ENCODE assay signal across 1 cellular context in genomic region chr16:87487361-87487924, GRCh38.
TF ChIP-seq lines count a peak whose summit lies in the region.

No MANE protein-coding gene starts in this region.

TF ChIP-seq in H1, 55 proteins besides CTCF, POLR2A, EP300 and RAD21:
- TF ChIP-seq SP1 (IDR thresholded peaks at IDR 0.05; ENCODE audit: low read depth, low read length) (no peak), BRCA1 (IDR thresholded peaks at IDR 0.05; ENCODE audit: low read depth, low read length) (no peak), SAP30 (IDR thresholded peaks at IDR 0.05; ENCODE audit: insufficient read depth, insufficient replicate concordance, low read length) (peak; percentile 59), JUND (IDR thresholded peaks at IDR 0.05; ENCODE audit: low read length) (no peak), E2F6 (IDR thresholded peaks at IDR 0.05) (no peak), HDAC2 (IDR thresholded peaks at IDR 0.05; ENCODE audit: borderline replicate concordance in 1 of 2, low read depth in 2 of 2, low read length in 2 of 2) (0 out of 4 replicates have a peak, but pooled peaks have one; percentile 4 to 59), HDAC6 (IDR thresholded peaks at IDR 0.05; ENCODE audit: low read depth, low read length) (no peak), ASH2L (IDR thresholded peaks at IDR 0.05; ENCODE audit: low read length) (peak; percentile 55), SIN3A (conservative IDR thresholded peaks at IDR 0.05 in 1 of 2, IDR thresholded peaks at IDR 0.05 in 1 of 2; ENCODE audit: low read depth in 1 of 2, low read length in 2 of 2) (peak; percentile 82 to 95; a peak in 3 of 4 replicates), TAF7 (optimal IDR thresholded peaks at IDR 0.05; ENCODE audit: borderline replicate concordance, low read depth, low read length) (no peak)
- TF ChIP-seq, protein P1, sequence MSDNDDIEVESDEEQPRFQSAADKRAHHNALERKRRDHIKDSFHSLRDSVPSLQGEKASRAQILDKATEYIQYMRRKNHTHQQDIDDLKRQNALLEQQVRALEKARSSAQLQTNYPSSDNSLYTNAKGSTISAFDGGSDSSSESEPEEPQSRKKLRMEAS (IDR thresholded peaks at IDR 0.05), result peak; percentile 92
TF ChIP-seq in H1: peak in this region for 5.
